8 cellular contexts compared by ENCODE assay signal in the genomic region with DNA sequence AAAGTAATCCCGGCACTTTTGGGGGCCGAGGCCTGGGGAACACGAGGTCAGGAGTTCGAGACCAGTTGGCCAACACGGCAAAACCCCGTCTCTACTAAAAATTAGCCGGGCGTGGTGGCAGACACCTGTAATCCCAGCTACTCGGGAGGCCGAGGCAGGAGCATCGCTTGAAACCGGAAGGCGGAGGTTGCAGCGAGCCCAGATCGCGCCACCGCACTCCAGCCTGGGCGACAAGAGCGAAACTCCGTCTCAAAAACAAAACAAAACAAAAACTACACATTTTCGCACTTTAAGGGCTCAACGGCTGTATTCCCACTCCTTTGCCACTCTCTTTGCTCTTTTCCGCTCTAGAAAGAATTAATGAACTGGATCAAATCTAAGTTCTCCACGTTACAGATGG. TPM values are rescaled to one million over a fixed set of nuclear protein-coding genes. Genes with fewer than 3 reads are reported as not detected.
A peak's percentile ranks its signal among the peaks of the same experiment; 100 is the strongest.
DNase-seq lines count a peak whose midpoint lies in the region; ATAC-seq and TF ChIP-seq lines count a peak whose summit lies in the region.

No MANE protein-coding gene starts in this region.

- TF ChIP-seq CTCF in HEK293 (tag by site-specific recombination; IDR thresholded peaks at IDR 0.05) (no peak), spleen (IDR thresholded peaks at IDR 0.05 in 8 of 11, conservative IDR thresholded peaks at IDR 0.05 in 3 of 11) (no peak)

- WGBS in iPS DF 6.9 (ENCODE audit: insufficient coverage, insufficient read length) = no CpG with 5 or more reads among the region's 24 CpGs
- 90 to 94% (median 92%) methylated on average over 24 of the region's 24 CpGs for WGBS in spleen, 5 donors

- no peak for TF ChIP-seq POLR2A in spleen (IDR thresholded peaks at IDR 0.05)

- H3K36me3 ChIP-seq in HEK293 (ENCODE audit: control insufficient read depth in 2 of 2, insufficient read depth in 1 of 2, low read length in 2 of 2) (peaks cover 13 to 24% of the 10 kb centered on the region in 2 experiments), iPS DF 6.9 (ENCODE audit: control insufficient read depth, insufficient read depth, low read length) (peaks cover 8% of the 10 kb centered on the region; the same call in 1 of the 2 replicates), spleen (peaks cover 0 to 23% (median 21%) of the 10 kb centered on the region in 6 donors)

- H3K4me3 ChIP-seq in HEK293 (ENCODE audit: low read depth, low read length) (peak overlapping the region; percentile 53), iPS DF 6.9 (ENCODE audit: low read length) (peak overlapping the region; percentile 98; the same call in 1 of the 2 replicates), spleen (peak overlapping the region; percentile 66 to 94 (median 82))

- H3K9me3 ChIP-seq in HEK293 (ENCODE audit: control insufficient read depth, insufficient read depth, low read depth, low read length) = no peaks in the 10 kb centered on the region
- H3K9me3 ChIP-seq in iPS DF 6.9 (ENCODE audit: control insufficient read depth, insufficient read depth, low read length) = no peaks in the 10 kb centered on the region
- no peaks in the 10 kb centered on the region for H3K9me3 ChIP-seq in spleen

- H3K4me1 ChIP-seq in HEK293 (ENCODE audit: control insufficient read depth, insufficient read depth, low read length) (no peaks in the 10 kb centered on the region), iPS DF 6.9 (ENCODE audit: control insufficient read depth, insufficient read depth, low read length) (no peaks in the 10 kb centered on the region), spleen (peaks cover 14 to 49% (median 40%) of the 10 kb centered on the region in 6 donors)

- intact Hi-C loops in spleen (cut with DNase I; ENCODE audit: low total_unique reads) = no loop called here

- H3K27ac Mint-ChIP-seq in activated CD8-positive, alpha-beta T cell treated with anti-CD3 and anti-CD28 coated beads, Interleukin-2, amount 10 ng/mL, durations not matched to agents 7 days and 5 days = peak overlapping the region; percentile 96

- peak overlapping the region; percentile 96 for H3K4me3 Mint-ChIP-seq in activated CD8-positive, alpha-beta T cell treated with anti-CD3 and anti-CD28 coated beads, Interleukin-2, amount 10 ng/mL, durations not matched to agents 7 days and 5 days

- POLR2A ChIA-PET in HEK293 (lab: Yijun Ruan, JAX) = no interaction called here
- POLR2A ChIA-PET in activated CD8-positive, alpha-beta T cell treated with anti-CD3 and anti-CD28 coated beads, Interleukin-2, amount 10 ng/mL, durations not matched to agents 7 days and 5 days (lab: Charles Lee) = interaction anchor here (0.6 to 0.7 kb wide), 3 partner anchors 19 to 1368 kb away, joined by 3 read pairs; no protein-coding TSS in a partner anchor

- peaks cover 31% of the 10 kb centered on the region for H3K36me3 Mint-ChIP-seq in activated CD8-positive, alpha-beta T cell treated with anti-CD3 and anti-CD28 coated beads, Interleukin-2, amount 10 ng/mL, durations not matched to agents 7 days and 5 days (ENCODE audit: low read depth)

- H3K9me3 Mint-ChIP-seq in activated CD8-positive, alpha-beta T cell treated with anti-CD3 and anti-CD28 coated beads, Interleukin-2, amount 10 ng/mL, durations not matched to agents 7 days and 5 days (ENCODE audit: insufficient read depth) = no peaks in the 10 kb centered on the region

- no peak for ATAC-seq in activated CD8-positive, alpha-beta T cell treated with anti-CD3 and anti-CD28 coated beads, Interleukin-2, amount 10 ng/mL, durations not matched to agents 7 days and 5 days
- ATAC-seq in HG03039 (IDR thresholded peaks at IDR 0.05; ENCODE audit: unreplicated experiment) = no peak

- H3K4me1 Mint-ChIP-seq in activated CD8-positive, alpha-beta T cell treated with anti-CD3 and anti-CD28 coated beads, Interleukin-2, amount 10 ng/mL, durations not matched to agents 7 days and 5 days (ENCODE audit: low read depth) = peaks cover 31% of the 10 kb centered on the region

- H3K27ac ChIP-seq in HEK293 (ENCODE audit: extremely low read depth, low read depth, low read length) = peak overlapping the region; percentile 77
- H3K27ac ChIP-seq in iPS DF 6.9 (ENCODE audit: low read length) = no peak overlapping the region
- peak overlapping the region; percentile 92 to 97 (median 95) for H3K27ac ChIP-seq in spleen

- CTCF ChIA-PET in HEK293 (lab: Yijun Ruan, JAX) = no interaction called here
- CTCF ChIA-PET in activated CD8-positive, alpha-beta T cell treated with anti-CD3 and anti-CD28 coated beads, Interleukin-2, amount 10 ng/mL, durations not matched to agents 7 days and 5 days (lab: Charles Lee) = no interaction called here

- H3K27me3 ChIP-seq in iPS DF 6.9 (ENCODE audit: control insufficient read depth, insufficient read depth, low read length) (no peaks in the 10 kb centered on the region), spleen (replicated peaks in 1 of 7) (no peaks in the 10 kb centered on the region)

- DNase-seq in activated CD8-positive, alpha-beta T cell treated with anti-CD3 and anti-CD28 coated beads, Interleukin-2, amount 10 ng/mL, durations not matched to agents 7 days and 5 days = no peak
- no peak for DNase-seq in iPS DF 6.9 (ENCODE audit: low read depth, low spot score)
- DNase-seq in spleen = peak; percentile 84
- DNase-seq in NCI-H2081 treated with DMSO at 0.1 percent for 48 hours (lab: John Stamatoyannopoulos, UW) = no peak
- DNase-seq in globus pallidus (ENCODE audit: low spot score) = no peak
- no peak for DNase-seq in activated CD4-positive, alpha-beta T cell treated with anti-CD3 and anti-CD28 coated beads for 1 hour

- H3K27me3 Mint-ChIP-seq in activated CD8-positive, alpha-beta T cell treated with anti-CD3 and anti-CD28 coated beads, Interleukin-2, amount 10 ng/mL, durations not matched to agents 7 days and 5 days (ENCODE audit: low read depth) = peaks cover 2% of the 10 kb centered on the region

TF ChIP-seq in HEK293, 187 proteins besides CTCF, POLR2A, EP300 and RAD21:
- TF ChIP-seq, protein P1, sequence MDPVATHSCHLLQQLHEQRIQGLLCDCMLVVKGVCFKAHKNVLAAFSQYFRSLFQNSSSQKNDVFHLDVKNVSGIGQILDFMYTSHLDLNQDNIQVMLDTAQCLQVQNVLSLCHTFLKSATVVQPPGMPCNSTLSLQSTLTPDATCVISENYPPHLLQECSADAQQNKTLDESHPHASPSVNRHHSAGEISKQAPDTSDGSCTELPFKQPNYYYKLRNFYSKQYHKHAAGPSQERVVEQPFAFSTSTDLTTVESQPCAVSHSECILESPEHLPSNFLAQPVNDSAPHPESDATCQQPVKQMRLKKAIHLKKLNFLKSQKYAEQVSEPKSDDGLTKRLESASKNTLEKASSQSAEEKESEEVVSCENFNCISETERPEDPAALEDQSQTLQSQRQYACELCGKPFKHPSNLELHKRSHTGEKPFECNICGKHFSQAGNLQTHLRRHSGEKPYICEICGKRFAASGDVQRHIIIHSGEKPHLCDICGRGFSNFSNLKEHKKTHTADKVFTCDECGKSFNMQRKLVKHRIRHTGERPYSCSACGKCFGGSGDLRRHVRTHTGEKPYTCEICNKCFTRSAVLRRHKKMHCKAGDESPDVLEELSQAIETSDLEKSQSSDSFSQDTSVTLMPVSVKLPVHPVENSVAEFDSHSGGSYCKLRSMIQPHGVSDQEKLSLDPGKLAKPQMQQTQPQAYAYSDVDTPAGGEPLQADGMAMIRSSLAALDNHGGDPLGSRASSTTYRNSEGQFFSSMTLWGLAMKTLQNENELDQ (tag by site-specific recombination; IDR thresholded peaks at IDR 0.05; ENCODE audit: low read depth) = no peak
- TF ChIP-seq HOXC10 (CRISPR knock-in tag; IDR thresholded peaks at IDR 0.05) (no peak), TRIM28 (IDR thresholded peaks at IDR 0.05; ENCODE audit: borderline replicate concordance, low read length) (no peak), ZNF423 (tag by site-specific recombination; IDR thresholded peaks at IDR 0.05) (no peak), HOXA7 (CRISPR knock-in tag; IDR thresholded peaks at IDR 0.05; ENCODE audit: borderline replicate concordance) (no peak), ZNF510 (tag by site-specific recombination; IDR thresholded peaks at IDR 0.05; ENCODE audit: insufficient replicate concordance) (no peak)

RNA-seq across cellular contexts. Expression of gene TRNT1, which starts 0.8 kb away (rescaled TPM):
- total RNA-seq in activated CD8-positive, alpha-beta T cell treated with anti-CD3 and anti-CD28 coated beads, Interleukin-2, amount 10 ng/mL, durations not matched to agents 7 days and 5 days = 10 to 100 TPM; 33.4 to 33.6 TPM
- total RNA-seq in spleen = 10 to 100 TPM; 23.7 to 43.8 (median 33.4) TPM
- polyA plus RNA-seq in spleen = 10 to 100 TPM in 2 of 3 donors, 1 to 10 TPM in 1; 10.0 to 15.1 (median 12.6) TPM

RNA-seq across cellular contexts. Expression of gene IL5RA, which starts 15.8 kb away (rescaled TPM):
- not detected for total RNA-seq in activated CD8-positive, alpha-beta T cell treated with anti-CD3 and anti-CD28 coated beads, Interleukin-2, amount 10 ng/mL, durations not matched to agents 7 days and 5 days
- 1 to 10 TPM in 5 of 7 donors, under 1 TPM in 2; 0.40 to 3.2 (median 1.9) TPM for total RNA-seq in spleen
- polyA plus RNA-seq in spleen = under 1 TPM; 0.06 to 0.65 (median 0.58) TPM

RNA-seq across cellular contexts. Expression of gene CRBN, which starts 53.5 kb away (rescaled TPM):
- 10 to 100 TPM; 52.0 to 56.7 TPM for total RNA-seq in activated CD8-positive, alpha-beta T cell treated with anti-CD3 and anti-CD28 coated beads, Interleukin-2, amount 10 ng/mL, durations not matched to agents 7 days and 5 days
- total RNA-seq in spleen = 100 to 1,000 TPM in 3 of 7 donors, 10 to 100 TPM in 4; 71.4 to 123 (median 98.6) TPM
- polyA plus RNA-seq in spleen = 10 to 100 TPM; 33.4 to 38.4 (median 35.3) TPM
